ENCODE assay signal across 8 cellular contexts in the genomic region with DNA sequence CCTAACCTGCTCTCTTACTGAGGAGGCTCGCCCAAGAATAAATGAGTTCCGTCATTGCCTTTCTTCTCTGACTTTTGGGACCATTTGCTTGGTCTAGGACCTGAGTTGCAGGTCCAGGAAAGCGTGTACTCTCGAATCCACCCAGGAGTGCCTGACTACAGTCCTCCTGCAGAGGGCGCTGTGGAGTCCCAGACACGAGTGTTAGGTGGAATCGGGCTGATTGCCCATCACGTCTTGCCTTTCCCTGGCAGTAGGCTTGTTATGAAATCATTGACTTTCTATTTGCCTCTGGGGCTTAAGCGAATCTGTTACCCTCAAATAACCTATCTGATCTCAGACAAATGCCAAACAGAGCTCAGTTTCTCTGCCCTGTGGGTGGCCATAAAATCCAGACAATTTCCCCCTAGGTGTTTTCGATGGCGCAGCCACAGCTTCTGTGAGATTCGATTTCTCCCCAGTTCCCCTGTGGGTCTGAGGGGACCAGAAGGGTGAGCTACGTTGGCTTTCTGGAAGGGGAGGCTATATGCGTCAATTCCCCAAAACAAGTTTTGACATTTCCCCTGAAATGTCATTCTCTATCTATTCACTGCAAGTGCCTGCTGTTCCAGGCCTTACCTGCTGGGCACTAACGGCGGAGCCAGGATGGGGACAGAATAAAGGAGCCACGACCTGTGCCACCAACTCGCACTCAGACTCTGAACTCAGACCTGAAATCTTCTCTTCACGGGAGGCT. TPM values are rescaled to one million over a fixed set of nuclear protein-coding genes. Genes with fewer than 3 reads are reported as not detected.
A peak's percentile ranks its signal among the peaks of the same experiment; 100 is the strongest.
DNase-seq lines count a peak whose midpoint lies in the region; ATAC-seq and TF ChIP-seq lines count a peak whose summit lies in the region.

TSS of gene IL20 (plus strand) at position 685 of the 733 bp plus-strand sequence. CDS start 230 bp downstream, outside the sequence.

- WGBS in sigmoid colon, 2 donors = 48 to 53% methylated on average over 19 of the region's 19 CpGs

- no peaks in the 10 kb centered on the region for H3K79me2 ChIP-seq in Karpas-422 (ENCODE audit: low read length)

- TF ChIP-seq CTCF in sigmoid colon (IDR thresholded peaks at IDR 0.05) = peak in 3 of 4 experiments; percentile 48 to 54 (median 51)

- H3K27me3 ChIP-seq in Karpas-422 (ENCODE audit: low read length) (no peaks in the 10 kb centered on the region), sigmoid colon (no peaks in the 10 kb centered on the region)

- TF ChIP-seq EP300 in sigmoid colon (IDR thresholded peaks at IDR 0.05) = no peak

- H3K27ac ChIP-seq in Karpas-422 (ENCODE audit: low read length) (no peak within 1 kb of the TSS), sigmoid colon (peak within 1 kb of the TSS in 2 of 4 donors; percentile 35 to 43)

- DNase-seq in DMS53 treated with DMSO at 0.1 percent for 48 hours (lab: John Stamatoyannopoulos, UW; ENCODE audit: unreplicated experiment) (peak; percentile 75), Karpas-422 (peak; percentile 88), left cardiac atrium (peak; percentile 82), sigmoid colon (peak; percentile 78)

- no peaks in the 10 kb centered on the region for H3K9me3 Mint-ChIP-seq in activated naive CD8-positive, alpha-beta T cell (ENCODE audit: low read depth)

- H3K27me3 Mint-ChIP-seq in activated naive CD8-positive, alpha-beta T cell = peaks cover 3% of the 10 kb centered on the region

- peaks cover 2% of the 10 kb centered on the region for H3K36me3 Mint-ChIP-seq in activated naive CD8-positive, alpha-beta T cell

- H3K9me3 ChIP-seq in Karpas-422 (ENCODE audit: low read length) (no peaks in the 10 kb centered on the region), sigmoid colon (no peaks in the 10 kb centered on the region)

- H4K20me1 ChIP-seq in Karpas-422 (ENCODE audit: insufficient read depth, low read depth, low read length) = no peaks in the 10 kb centered on the region

- H3K36me3 ChIP-seq in Karpas-422 (ENCODE audit: insufficient read depth, low read length) = no peaks in the 10 kb centered on the region
- no peaks in the 10 kb centered on the region for H3K36me3 ChIP-seq in sigmoid colon

- H3K4me3 Mint-ChIP-seq in activated naive CD8-positive, alpha-beta T cell = no peak within 1 kb of the TSS

- peaks cover 14% of the 10 kb centered on the region for H3K4me1 Mint-ChIP-seq in activated naive CD8-positive, alpha-beta T cell (ENCODE audit: low read depth)

- H3K4me2 ChIP-seq in Karpas-422 (ENCODE audit: low read depth, low read length, poor library complexity, severe bottlenecking) = no peak within 1 kb of the TSS

- peak; percentile 95 for ATAC-seq in SK-N-SH treated with all-trans-retinoic acid at 6 μM for 48 hours
- peak; percentile 76 to 77 for ATAC-seq in left cardiac atrium
- ATAC-seq in HG03135 (IDR thresholded peaks at IDR 0.05; ENCODE audit: unreplicated experiment) = no peak
- no peak for ATAC-seq in HG02642 (IDR thresholded peaks at IDR 0.05; ENCODE audit: poor library complexity, unreplicated experiment)

- no peak within 1 kb of the TSS for H3K9ac ChIP-seq in Karpas-422 (ENCODE audit: low read length)

- H3K4me1 ChIP-seq in Karpas-422 (ENCODE audit: low read length) = no peaks in the 10 kb centered on the region
- H3K4me1 ChIP-seq in sigmoid colon = peaks cover 0 to 13% (median 4%) of the 10 kb centered on the region in 4 donors

- no peak within 1 kb of the TSS for H2AFZ ChIP-seq in Karpas-422 (ENCODE audit: low read length)

- intact Hi-C loops in left cardiac atrium (cut with DNase I) (loop anchor here in 1 of 2 donors (5.0 kb wide), 1 partner anchor 47 kb away; no protein-coding TSS in a partner anchor), sigmoid colon (cut with DNase I) (no loop called here)

- no peaks in the 10 kb centered on the region for H3K9me2 ChIP-seq in Karpas-422 (replicated peaks; ENCODE audit: insufficient read depth, low read length)

- H3K27ac Mint-ChIP-seq in activated naive CD8-positive, alpha-beta T cell = peak within 1 kb of the TSS; percentile 17

- H3K4me3 ChIP-seq in Karpas-422 (ENCODE audit: low read length) = no peak within 1 kb of the TSS
- no peak within 1 kb of the TSS for H3K4me3 ChIP-seq in sigmoid colon

- TF ChIP-seq POLR2A in sigmoid colon (IDR thresholded peaks at IDR 0.05) = no peak

TF ChIP-seq in SK-N-SH treated with all-trans-retinoic acid at 6 μM for 48 hours, 23 proteins besides CTCF, POLR2A, EP300 and RAD21:
- TF ChIP-seq BACH2 (CRISPR knock-in tag; IDR thresholded peaks at IDR 0.05; ENCODE audit: borderline replicate concordance) = no peak
- no peak for TF ChIP-seq RARB (CRISPR knock-in tag; IDR thresholded peaks at IDR 0.05)
- TF ChIP-seq TOX (CRISPR knock-in tag; IDR thresholded peaks at IDR 0.05; ENCODE audit: borderline replicate concordance) = no peak
- no peak for TF ChIP-seq GLIS3 (CRISPR knock-in tag; IDR thresholded peaks at IDR 0.05)
- TF ChIP-seq POU6F1 (CRISPR knock-in tag; IDR thresholded peaks at IDR 0.05; ENCODE audit: borderline replicate concordance, low read depth) = no peak
- TF ChIP-seq, protein P1, sequence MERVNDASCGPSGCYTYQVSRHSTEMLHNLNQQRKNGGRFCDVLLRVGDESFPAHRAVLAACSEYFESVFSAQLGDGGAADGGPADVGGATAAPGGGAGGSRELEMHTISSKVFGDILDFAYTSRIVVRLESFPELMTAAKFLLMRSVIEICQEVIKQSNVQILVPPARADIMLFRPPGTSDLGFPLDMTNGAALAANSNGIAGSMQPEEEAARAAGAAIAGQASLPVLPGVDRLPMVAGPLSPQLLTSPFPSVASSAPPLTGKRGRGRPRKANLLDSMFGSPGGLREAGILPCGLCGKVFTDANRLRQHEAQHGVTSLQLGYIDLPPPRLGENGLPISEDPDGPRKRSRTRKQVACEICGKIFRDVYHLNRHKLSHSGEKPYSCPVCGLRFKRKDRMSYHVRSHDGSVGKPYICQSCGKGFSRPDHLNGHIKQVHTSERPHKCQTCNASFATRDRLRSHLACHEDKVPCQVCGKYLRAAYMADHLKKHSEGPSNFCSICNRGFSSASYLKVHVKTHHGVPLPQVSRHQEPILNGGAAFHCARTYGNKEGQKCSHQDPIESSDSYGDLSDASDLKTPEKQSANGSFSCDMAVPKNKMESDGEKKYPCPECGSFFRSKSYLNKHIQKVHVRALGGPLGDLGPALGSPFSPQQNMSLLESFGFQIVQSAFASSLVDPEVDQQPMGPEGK (CRISPR knock-in tag; IDR thresholded peaks at IDR 0.05; ENCODE audit: borderline replicate concordance) = no peak
- no peak for TF ChIP-seq ZFP30 (CRISPR knock-in tag; IDR thresholded peaks at IDR 0.05)
- TF ChIP-seq SNAI2 (CRISPR knock-in tag; IDR thresholded peaks at IDR 0.05) = no peak
- no peak for TF ChIP-seq ZNF70 (CRISPR knock-in tag; IDR thresholded peaks at IDR 0.05)
- TF ChIP-seq ESRRG (CRISPR knock-in tag; IDR thresholded peaks at IDR 0.05) = no peak

RNA-seq across cellular contexts. Expression of gene IL20, which starts in this region (rescaled TPM):
- total RNA-seq in Karpas-422 (2014; rRNA removed; shearing (Covaris generic); ENCODE audit: low replicate concordance) = not detected in 2 replicates
- total RNA-seq in left cardiac atrium = not detected
- not detected for total RNA-seq in sigmoid colon
- not detected for polyA plus RNA-seq in sigmoid colon

Comparison
In these comparisons a context has a peak if more than half of its experiments do, and no peak if none do; other contexts are left out.
1. Peak in DNase-seq in Karpas-422; RNA of the gene not detected or under 1 TPM.
2. Peak in DNase-seq and ATAC-seq in left cardiac atrium; RNA of the gene not detected or under 1 TPM.
3. Peak in DNase-seq in sigmoid colon; RNA of the gene not detected or under 1 TPM.